ENCODE assay signal across 26 cellular contexts in genomic region chr5:68681929-68682328, GRCh38.
"Had no signal": no experiment of that assay in that cellular context is flagged by ENCODE, and none has a peak within 500 bp of the region (broad histone marks: within the 10 kb centered on the region; RNA-seq: fewer than 3 reads in every experiment).

No MANE protein-coding gene starts in this region.

- H3K27me3 Mint-ChIP-seq: stimulated activated naive CD8-positive, alpha-beta T cell treated with anti-CD3 and anti-CD28 coated beads, Interleukin-15, Interleukin-2, amounts not matched to agents 100 ng/mL and 50 ng/mL, for 24 hours had no signal

- H3K36me3 Mint-ChIP-seq: activated naive CD4-positive, alpha-beta T cell treated with anti-CD3 and anti-CD28 coated beads, Interleukin-2, amount 50 U/mL, for 72 hours; immature natural killer cell; natural killer cell treated with Interleukin-12 subunit alpha and Interleukin-12 subunit beta and Interleukin-15 and Interleukin-18, amount 100 ng/mL, for 72 hours; stimulated activated effector memory CD8-positive, alpha-beta T cell treated with anti-CD3 and anti-CD28 coated beads, Interleukin-12 subunit alpha, Interleukin-12 subunit beta, amount 100 ng/mL, for 72 hours had no signal

- H3K27me3 ChIP-seq: neutrophil, sigmoid colon, upper lobe of left lung, vagina had no signal

- H3K4me1 ChIP-seq: lower lobe of right lung, upper lobe of left lung had no signal

- H3K4me1 Mint-ChIP-seq: immature natural killer cell; stimulated activated effector memory CD8-positive, alpha-beta T cell treated with anti-CD3 and anti-CD28 coated beads, Interleukin-12 subunit alpha, Interleukin-12 subunit beta, amount 100 ng/mL, for 72 hours had no signal

- ATAC-seq: activated naive CD4-positive, alpha-beta T cell treated with anti-CD3 and anti-CD28 coated beads, Interleukin-2, amount 50 U/mL, for 72 hours; activated T-cell treated with anti-CD3 and anti-CD28 coated beads, Interleukin-2, amount 50 U/mL, for 72 hours; effector memory CD8-positive, alpha-beta T cell; lower lobe of right lung; natural killer cell treated with Interleukin-12 subunit alpha and Interleukin-12 subunit beta and Interleukin-15 and Interleukin-18, amount 100 ng/mL, for 72 hours; stimulated activated effector memory CD8-positive, alpha-beta T cell treated with anti-CD3 and anti-CD28 coated beads, Interleukin-12 subunit alpha, Interleukin-12 subunit beta, amount 100 ng/mL, for 72 hours had no signal

- H3K4me3 ChIP-seq: lower lobe of right lung, mucosa of descending colon, sigmoid colon, upper lobe of left lung, vagina had no signal

- H3K27ac Mint-ChIP-seq: activated naive CD4-positive, alpha-beta T cell treated with anti-CD3 and anti-CD28 coated beads, Interleukin-2, amount 50 U/mL, for 72 hours; activated T-cell treated with anti-CD3 and anti-CD28 coated beads, Interleukin-2, amount 50 U/mL, for 72 hours; effector memory CD8-positive, alpha-beta T cell; immature natural killer cell; natural killer cell treated with Interleukin-12 subunit alpha and Interleukin-12 subunit beta and Interleukin-15 and Interleukin-18, amount 100 ng/mL, for 72 hours; stimulated activated effector memory CD8-positive, alpha-beta T cell treated with anti-CD3 and anti-CD28 coated beads, Interleukin-12 subunit alpha, Interleukin-12 subunit beta, amount 100 ng/mL, for 72 hours; stimulated activated naive CD8-positive, alpha-beta T cell treated with anti-CD3 and anti-CD28 coated beads, Interleukin-15, Interleukin-2, amounts not matched to agents 100 ng/mL and 50 ng/mL, for 24 hours; T-helper 2 cell treated with Interferon-gamma antibody and Interleukin-4, amounts not matched to agents 5 μg/mL and 100 μg/mL, for 36 hours had no signal

- H3K4me3 Mint-ChIP-seq: activated T-cell treated with anti-CD3 and anti-CD28 coated beads, Interleukin-2, amount 50 U/mL, for 72 hours; effector memory CD8-positive, alpha-beta T cell; immature natural killer cell; natural killer cell treated with Interleukin-12 subunit alpha and Interleukin-12 subunit beta and Interleukin-15 and Interleukin-18, amount 100 ng/mL, for 72 hours; stimulated activated effector memory CD8-positive, alpha-beta T cell treated with anti-CD3 and anti-CD28 coated beads, Interleukin-12 subunit alpha, Interleukin-12 subunit beta, amount 100 ng/mL, for 72 hours; stimulated activated naive CD8-positive, alpha-beta T cell treated with anti-CD3 and anti-CD28 coated beads, Interleukin-15, Interleukin-2, amounts not matched to agents 100 ng/mL and 50 ng/mL, for 24 hours; T-helper 2 cell treated with Interferon-gamma antibody and Interleukin-4, amounts not matched to agents 5 μg/mL and 100 μg/mL, for 36 hours had no signal

- H3K36me3 ChIP-seq: lower lobe of right lung, neutrophil, sigmoid colon, upper lobe of left lung, vagina had no signal

- DNase-seq: activated CD4-positive, alpha-beta T cell treated with anti-CD3 and anti-CD28 coated beads for 4 hours; activated CD4-positive, alpha-beta T cell treated with anti-CD3 and anti-CD28 coated beads, Interleukin-2, amount 50 U/mL, for 4 hours; activated CD4-positive, CD25-positive, alpha-beta regulatory T cell; activated naive CD4-positive, alpha-beta T cell; activated T-cell treated with anti-CD3 and anti-CD28 coated beads for 4 hours; activated T-cell treated with anti-CD3 and anti-CD28 coated beads, Interleukin-2, amount 50 U/mL, for 72 hours; anterior cingulate cortex; cortex of kidney; effector memory CD8-positive, alpha-beta T cell; hypothalamus; immature natural killer cell; lower lobe of right lung; retina; sigmoid colon; stimulated activated CD4-positive, alpha-beta T cell treated with anti-CD3 and anti-CD28 coated beads, Interleukin-4, amount 100 ng/mL, for 24 hours; substantia nigra; T-helper 1 cell; upper lobe of left lung had no signal

- H3K9me3 Mint-ChIP-seq: activated naive CD4-positive, alpha-beta T cell treated with anti-CD3 and anti-CD28 coated beads, Interleukin-2, amount 50 U/mL, for 72 hours; activated T-cell treated with anti-CD3 and anti-CD28 coated beads, Interleukin-2, amount 50 U/mL, for 72 hours; effector memory CD8-positive, alpha-beta T cell; natural killer cell treated with Interleukin-12 subunit alpha and Interleukin-12 subunit beta and Interleukin-15 and Interleukin-18, amount 100 ng/mL, for 72 hours; stimulated activated effector memory CD8-positive, alpha-beta T cell treated with anti-CD3 and anti-CD28 coated beads, Interleukin-12 subunit alpha, Interleukin-12 subunit beta, amount 100 ng/mL, for 72 hours; stimulated activated naive CD8-positive, alpha-beta T cell treated with anti-CD3 and anti-CD28 coated beads, Interleukin-15, Interleukin-2, amounts not matched to agents 100 ng/mL and 50 ng/mL, for 24 hours; T-helper 2 cell treated with Interferon-gamma antibody and Interleukin-4, amounts not matched to agents 5 μg/mL and 100 μg/mL, for 36 hours had no signal

- H3K9me3 ChIP-seq: lower lobe of right lung, mucosa of descending colon, neutrophil, sigmoid colon, upper lobe of left lung, vagina had no signal

- H3K27ac ChIP-seq: lower lobe of right lung, neutrophil, sigmoid colon, upper lobe of left lung, vagina had no signal
